ENCODE assay signal across 13 cellular contexts in genomic region chr14:68513137-68513536, GRCh38.
DNase-seq lines count a peak whose midpoint lies in the region; ATAC-seq and TF ChIP-seq lines count a peak whose summit lies in the region.
"Had no signal": no experiment of that assay in that cellular context is flagged by ENCODE, and none has a peak within 500 bp of the region (broad histone marks: within the 10 kb centered on the region; RNA-seq: fewer than 3 reads in every experiment).

No MANE protein-coding gene starts in this region.

- H3K9ac ChIP-seq in OCI-LY3 (ENCODE audit: low read length), result peak overlapping the region; percentile 40; the same call in 1 of the 2 replicates

- 94% methylated on average over 2 of the region's 2 CpGs for WGBS in hepatocyte (ENCODE audit: low lambda C conversion rate, missing lambda C conversion rate)
- 85% methylated on average over 2 of the region's 2 CpGs; no CpG with 5 or more reads in 1 of the 2 donors for WGBS in transverse colon (ENCODE audit: low coverage in 1 of 2), 2 donors

- no peaks in the 10 kb centered on the region for H3K27me3 ChIP-seq in OCI-LY3 (ENCODE audit: low read depth, low read length)
- H3K27me3 ChIP-seq in hepatocyte, result no peaks in the 10 kb centered on the region
- no peaks in the 10 kb centered on the region for H3K27me3 ChIP-seq in transverse colon

- H3K4me2 ChIP-seq in OCI-LY3 (ENCODE audit: low read length) (peak overlapping the region; percentile 73), hepatocyte (no peak overlapping the region)

- peak; percentile 33 for ATAC-seq in GM21529 (IDR thresholded peaks at IDR 0.05; ENCODE audit: unreplicated experiment)
- no peak for ATAC-seq in GM21737 (IDR thresholded peaks at IDR 0.05; ENCODE audit: unreplicated experiment)

- peak overlapping the region; percentile 63 for H3K27ac ChIP-seq in OCI-LY3 (ENCODE audit: low read length)
- H3K27ac ChIP-seq in hepatocyte, result peak overlapping the region; percentile 93
- peak overlapping the region; percentile 73 to 78 (median 75) for H3K27ac ChIP-seq in transverse colon

- 0 out of 2 replicates have a peak overlapping the region, but pooled peaks have one; percentile 85 for H2AFZ ChIP-seq in OCI-LY3 (ENCODE audit: low read depth, low read length)
- H2AFZ ChIP-seq in hepatocyte, result no peak overlapping the region

- no peaks in the 10 kb centered on the region for H3K9me2 ChIP-seq in hepatocyte (replicated peaks; ENCODE audit: insufficient read depth)

- H3K4me1 Mint-ChIP-seq in activated CD4-positive, alpha-beta memory T cell treated with anti-CD3 and anti-CD28 coated beads for 36 hours (ENCODE audit: low read depth), result peaks cover 10% of the 10 kb centered on the region

- H3K4me3 ChIP-seq in OCI-LY3 (ENCODE audit: low read length), result no peak overlapping the region
- no peak overlapping the region for H3K4me3 ChIP-seq in hepatocyte
- H3K4me3 ChIP-seq in transverse colon, result no peak overlapping the region

- no peak for TF ChIP-seq POLR2A in transverse colon (IDR thresholded peaks at IDR 0.05)

- H3K9me3 Mint-ChIP-seq in activated CD4-positive, alpha-beta memory T cell treated with anti-CD3 and anti-CD28 coated beads for 36 hours, result no peaks in the 10 kb centered on the region
- H3K9me3 Mint-ChIP-seq: nephron progenitor cell had no signal

- CTCF ChIA-PET in activated CD4-positive, alpha-beta memory T cell treated with anti-CD3 and anti-CD28 coated beads for 36 hours (lab: Charles Lee), result no interaction called here

- no peaks in the 10 kb centered on the region for H3K27me3 Mint-ChIP-seq in activated CD4-positive, alpha-beta memory T cell treated with anti-CD3 and anti-CD28 coated beads for 36 hours

- no peak overlapping the region for H3K4me3 Mint-ChIP-seq in activated CD4-positive, alpha-beta memory T cell treated with anti-CD3 and anti-CD28 coated beads for 36 hours
- H3K4me3 Mint-ChIP-seq: nephron progenitor cell had no signal

- in situ Hi-C loops in transverse colon (cut with MboI; ENCODE audit: low pct_ligation_motif_present in 1 of 4, low pct_unique_long_range_greater_than_20kb in 1 of 4, low sequenced_read_pairs in 3 of 4), result no loop called here

- DNase-seq in hepatocyte (ENCODE audit: low spot score) (no peak), transverse colon (no peak), NCI-H1105 (lab: John Stamatoyannopoulos, UW) (no peak)
- no peak for DNase-seq in activated CD4-positive, alpha-beta memory T cell treated with anti-CD3 and anti-CD28 coated beads for 36 hours
- DNase-seq: activated T-cell treated with anti-CD3 and anti-CD28 coated beads for 4 hours; DMS79; NCI-H1417; nephron progenitor cell; stimulated activated naive CD4-positive, alpha-beta T cell; T1000 had no signal

- TF ChIP-seq CTCF in OCI-LY3 (IDR thresholded peaks at IDR 0.05; ENCODE audit: low read depth, low read length), result no peak
- TF ChIP-seq CTCF in hepatocyte (IDR thresholded peaks at IDR 0.05; ENCODE audit: poor library complexity), result no peak
- TF ChIP-seq CTCF in transverse colon (IDR thresholded peaks at IDR 0.05), result no peak

- TF ChIP-seq EP300 in transverse colon (IDR thresholded peaks at IDR 0.05; ENCODE audit: low read depth), result no peak

- H4K20me1 ChIP-seq in OCI-LY3 (ENCODE audit: insufficient read depth, low read length) (no peaks in the 10 kb centered on the region), hepatocyte (ENCODE audit: insufficient read depth, poor library complexity, severe bottlenecking) (no peaks in the 10 kb centered on the region)

- H3K36me3 Mint-ChIP-seq in activated CD4-positive, alpha-beta memory T cell treated with anti-CD3 and anti-CD28 coated beads for 36 hours, result no peaks in the 10 kb centered on the region

- no peak overlapping the region for H3K27ac Mint-ChIP-seq in activated CD4-positive, alpha-beta memory T cell treated with anti-CD3 and anti-CD28 coated beads for 36 hours
- H3K27ac Mint-ChIP-seq: nephron progenitor cell had no signal

- intact Hi-C loops in transverse colon (cut with DNase I; ENCODE audit: low total_unique reads), result no loop called here
- intact Hi-C loops in activated CD4-positive, alpha-beta memory T cell treated with anti-CD3 and anti-CD28 coated beads for 36 hours (cut with micrococcal nuclease), result no loop called here

- H3K36me3 ChIP-seq in OCI-LY3 (replicated peaks; ENCODE audit: low read depth, low read length), result no peaks in the 10 kb centered on the region
- H3K36me3 ChIP-seq in hepatocyte (replicated peaks; ENCODE audit: insufficient read depth, low read depth), result no peaks in the 10 kb centered on the region
- no peaks in the 10 kb centered on the region for H3K36me3 ChIP-seq in transverse colon

- H3K79me2 ChIP-seq in OCI-LY3 (ENCODE audit: low read length) (no peaks in the 10 kb centered on the region), hepatocyte (no peaks in the 10 kb centered on the region)

- POLR2A ChIA-PET in activated CD4-positive, alpha-beta memory T cell treated with anti-CD3 and anti-CD28 coated beads for 36 hours (lab: Charles Lee), result no interaction called here

- no peaks in the 10 kb centered on the region for H3K9me3 ChIP-seq in OCI-LY3 (ENCODE audit: insufficient read depth, low read length)
- H3K9me3 ChIP-seq in hepatocyte (ENCODE audit: low read depth), result no peaks in the 10 kb centered on the region
- no peaks in the 10 kb centered on the region for H3K9me3 ChIP-seq in transverse colon

- H3K4me1 ChIP-seq in OCI-LY3 (ENCODE audit: low read length), result peaks cover 35% of the 10 kb centered on the region
- H3K4me1 ChIP-seq in hepatocyte (ENCODE audit: insufficient read depth), result peaks cover 50% of the 10 kb centered on the region
- peaks cover 23 to 57% (median 32%) of the 10 kb centered on the region in 4 donors for H3K4me1 ChIP-seq in transverse colon
